ENCODE assay signal across 8 cellular contexts in the genomic region with DNA sequence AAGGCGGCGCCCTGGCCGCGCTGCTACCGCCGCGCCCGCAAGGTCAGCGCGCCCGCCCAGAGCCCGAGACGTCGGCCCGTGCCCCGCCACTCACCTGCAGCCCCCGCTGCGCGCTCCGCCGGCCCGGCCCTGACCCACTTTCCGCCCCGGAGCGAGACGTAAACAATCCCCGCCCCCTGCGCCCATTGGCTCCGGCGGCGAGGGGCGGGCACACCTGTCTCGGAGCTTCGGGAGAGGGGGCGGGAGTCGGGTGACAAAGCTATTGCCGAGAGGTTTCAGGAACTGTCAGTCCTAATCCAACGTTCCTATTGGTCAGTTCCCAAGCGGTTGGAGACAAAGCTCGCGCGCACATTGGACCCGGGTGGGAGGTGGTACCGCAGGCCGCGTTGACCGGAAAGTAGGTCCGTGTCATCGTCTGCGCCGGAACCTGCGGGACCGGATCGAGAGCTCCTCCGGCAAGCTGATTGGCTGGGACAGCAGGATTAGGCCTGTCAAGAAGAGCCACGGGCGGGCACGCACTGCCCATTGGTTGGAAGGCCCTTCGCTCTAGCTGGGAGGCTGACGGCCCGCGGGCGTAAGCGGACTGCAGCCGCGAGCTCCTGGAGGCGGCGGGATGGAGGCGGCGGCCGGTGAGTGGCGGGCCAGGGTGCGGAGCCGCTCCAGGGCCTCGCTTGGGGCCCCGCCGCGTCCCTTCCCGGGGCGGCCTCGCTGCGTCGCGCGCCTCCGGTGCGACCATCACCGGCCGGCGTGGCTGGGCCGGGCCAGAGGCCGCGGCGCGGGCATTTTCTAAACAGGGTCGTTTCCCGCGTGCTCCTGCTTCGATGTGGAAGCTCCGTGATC.
A peak's percentile ranks its signal among the peaks of the same experiment; 100 is the strongest.
DNase-seq lines count a peak whose midpoint lies in the region; ATAC-seq and TF ChIP-seq lines count a peak whose summit lies in the region.

A gene with protein sequence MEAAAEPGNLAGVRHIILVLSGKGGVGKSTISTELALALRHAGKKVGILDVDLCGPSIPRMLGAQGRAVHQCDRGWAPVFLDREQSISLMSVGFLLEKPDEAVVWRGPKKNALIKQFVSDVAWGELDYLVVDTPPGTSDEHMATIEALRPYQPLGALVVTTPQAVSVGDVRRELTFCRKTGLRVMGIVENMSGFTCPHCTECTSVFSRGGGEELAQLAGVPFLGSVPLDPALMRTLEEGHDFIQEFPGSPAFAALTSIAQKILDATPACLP (plus strand): TSS at position 553 of the 840 bp plus-strand sequence. CDS start 61 bp downstream, at position 614.
A gene (minus strand): TSS at position 164 of the 840 bp plus-strand sequence. CDS start 1,088 bp downstream, outside the sequence.

- DNase-seq in AG09319 (ENCODE audit: extremely low read depth, low read depth) (peak; percentile 100), NCI-H446 treated with DMSO at 0.1 percent for 48 hours (lab: John Stamatoyannopoulos, UW) (peak; percentile 99), cerebellar cortex (ENCODE audit: low spot score) (peak; percentile 100), iris pigment epithelial cell (ENCODE audit: low read depth) (peak; percentile 100)
- DNase-seq in stimulated activated CD4-positive, alpha-beta T cell treated with anti-CD3 and anti-CD28 coated beads, Interleukin-12 subunit alpha, Interleukin-12 subunit beta, amount 100 ng/mL, for 24 hours (ENCODE audit: low read depth in 2 of 2), result peak; percentile 96 to 99

- peak; percentile 87 for ATAC-seq in GM19035 (IDR thresholded peaks at IDR 0.05; ENCODE audit: unreplicated experiment)
- peak; percentile 88 for ATAC-seq in HG03354 (IDR thresholded peaks at IDR 0.05; ENCODE audit: poor library complexity, severe bottlenecking, unreplicated experiment)
- peak; percentile 92 to 93 for ATAC-seq in activated CD4-positive, CD25-positive, alpha-beta regulatory T cell treated with anti-CD3 and anti-CD28 coated beads, Interleukin-2, amount 50 U/mL, for 24 hours

- TF ChIP-seq CTCF in AG09319 (IDR thresholded peaks at IDR 0.05; ENCODE audit: low read depth, low read length), result no peak

Comparison
In these comparisons a context has a peak if more than half of its experiments do, and no peak if none do; other contexts are left out.
1. Peak in every context shown above with its lines: DNase-seq and ATAC-seq.